ENCODE assay signal across 33 cellular contexts in the genomic region with DNA sequence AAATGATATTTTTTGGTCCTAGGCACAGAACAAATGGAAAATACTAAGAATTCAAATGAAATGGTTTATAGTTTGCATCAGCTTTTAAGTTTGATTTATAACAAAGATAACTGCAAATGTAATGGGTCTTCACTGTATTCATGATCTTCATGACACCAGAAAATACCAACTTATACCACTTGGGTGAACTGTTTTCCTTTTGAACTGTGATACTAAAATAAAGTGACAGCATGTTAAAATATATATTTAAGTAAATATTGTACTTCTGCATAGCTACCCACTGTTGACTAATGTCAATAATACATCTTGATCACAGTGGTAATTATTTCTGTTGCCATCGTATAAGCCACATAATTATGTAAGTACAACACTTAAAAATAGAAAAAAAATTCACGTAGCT.
"Had no signal": no experiment of that assay in that cellular context is flagged by ENCODE, and none has a peak within 500 bp of the region (broad histone marks: within the 10 kb centered on the region; RNA-seq: fewer than 3 reads in every experiment).

No MANE protein-coding gene starts in this region.

- H3K9me3 ChIP-seq: ascending aorta, breast epithelium, esophagus muscularis mucosa, gastrocnemius medialis, heart left ventricle had no signal

- H3K27ac ChIP-seq: ascending aorta, breast epithelium, cardiac muscle cell, coronary artery, dorsolateral prefrontal cortex, esophagus muscularis mucosa, foreskin keratinocyte, gastrocnemius medialis, heart left ventricle, VCaP had no signal

- H3K27me3 ChIP-seq: ascending aorta, breast epithelium, cardiac muscle cell, esophagus muscularis mucosa, foreskin keratinocyte, gastrocnemius medialis, heart left ventricle had no signal

- H3K4me1 ChIP-seq: ascending aorta, breast epithelium, foreskin keratinocyte, gastrocnemius medialis, heart left ventricle had no signal

- H3K4me1 Mint-ChIP-seq: activated CD4-positive, alpha-beta memory T cell treated with anti-CD3 and anti-CD28 coated beads, Interleukin-2, amount 10 ng/mL, durations not matched to agents 7 days and 5 days; activated CD4-positive, alpha-beta T cell treated with anti-CD3 and anti-CD28 coated beads, Interleukin-2, amount 10 ng/mL, durations not matched to agents 7 days and 5 days; activated naive CD4-positive, alpha-beta T cell treated with anti-CD3 and anti-CD28 coated beads, Interleukin-2, amount 10 ng/mL, durations not matched to agents 7 days and 5 days; activated naive CD8-positive, alpha-beta T cell treated with anti-CD3 and anti-CD28 coated beads, Interleukin-2, amount 10 ng/mL, durations not matched to agents 7 days and 5 days had no signal

- H3K4me3 ChIP-seq: ascending aorta, breast epithelium, cardiac muscle cell, coronary artery, dorsolateral prefrontal cortex, esophagus muscularis mucosa, gastrocnemius medialis, heart left ventricle had no signal

- H3K36me3 Mint-ChIP-seq: activated naive CD4-positive, alpha-beta T cell treated with anti-CD3 and anti-CD28 coated beads, Interleukin-2, amount 10 ng/mL, durations not matched to agents 7 days and 5 days; activated naive CD4-positive, alpha-beta T cell treated with anti-CD3 and anti-CD28 coated beads, Interleukin-2, amount 50 U/mL, for 72 hours; activated naive CD8-positive, alpha-beta T cell treated with anti-CD3 and anti-CD28 coated beads, Interleukin-2, amount 10 ng/mL, durations not matched to agents 7 days and 5 days; brain; WTC11 had no signal

- H3K36me3 ChIP-seq: ascending aorta, breast epithelium, cardiac muscle cell, esophagus muscularis mucosa, gastrocnemius medialis, heart left ventricle had no signal

- H3K27me3 Mint-ChIP-seq: activated CD4-positive, alpha-beta memory T cell treated with anti-CD3 and anti-CD28 coated beads, Interleukin-2, amount 10 ng/mL, durations not matched to agents 7 days and 5 days; activated CD4-positive, alpha-beta T cell treated with anti-CD3 and anti-CD28 coated beads, Interleukin-2, amount 10 ng/mL, durations not matched to agents 7 days and 5 days; activated naive CD4-positive, alpha-beta T cell treated with anti-CD3 and anti-CD28 coated beads, Interleukin-2, amount 10 ng/mL, durations not matched to agents 7 days and 5 days; activated naive CD8-positive, alpha-beta T cell treated with anti-CD3 and anti-CD28 coated beads, Interleukin-2, amount 10 ng/mL, durations not matched to agents 7 days and 5 days; activated T-cell treated with anti-CD3 and anti-CD28 coated beads, Interleukin-2, amount 50 U/mL, for 24 hours; brain; dendritic cell treated with granulocyte-macrophage colony-stimulating factor and Interleukin-4, amounts not matched to agents 40 ng/mL and 50 ng/mL, for 4 days had no signal

- H3K27ac Mint-ChIP-seq: activated CD4-positive, alpha-beta memory T cell treated with anti-CD3 and anti-CD28 coated beads, Interleukin-2, amount 10 ng/mL, durations not matched to agents 7 days and 5 days; activated CD4-positive, alpha-beta T cell treated with anti-CD3 and anti-CD28 coated beads, Interleukin-2, amount 10 ng/mL, durations not matched to agents 7 days and 5 days; activated naive CD4-positive, alpha-beta T cell treated with anti-CD3 and anti-CD28 coated beads, Interleukin-2, amount 10 ng/mL, durations not matched to agents 7 days and 5 days; activated naive CD4-positive, alpha-beta T cell treated with anti-CD3 and anti-CD28 coated beads, Interleukin-2, amount 50 U/mL, for 72 hours; activated naive CD8-positive, alpha-beta T cell treated with anti-CD3 and anti-CD28 coated beads, Interleukin-2, amount 10 ng/mL, durations not matched to agents 7 days and 5 days; activated T-cell treated with anti-CD3 and anti-CD28 coated beads, Interleukin-2, amount 50 U/mL, for 24 hours; activated T-cell treated with anti-CD3 and anti-CD28 coated beads, Interleukin-2, amount 50 U/mL, for 72 hours; brain; dendritic cell treated with granulocyte-macrophage colony-stimulating factor and Interleukin-4, amounts not matched to agents 40 ng/mL and 50 ng/mL, for 4 days; endodermal cell; WTC11 had no signal

- H3K4me3 Mint-ChIP-seq: activated CD4-positive, alpha-beta memory T cell treated with anti-CD3 and anti-CD28 coated beads, Interleukin-2, amount 10 ng/mL, durations not matched to agents 7 days and 5 days; activated CD4-positive, alpha-beta T cell treated with anti-CD3 and anti-CD28 coated beads, Interleukin-2, amount 10 ng/mL, durations not matched to agents 7 days and 5 days; activated naive CD4-positive, alpha-beta T cell treated with anti-CD3 and anti-CD28 coated beads, Interleukin-2, amount 10 ng/mL, durations not matched to agents 7 days and 5 days; activated naive CD8-positive, alpha-beta T cell treated with anti-CD3 and anti-CD28 coated beads, Interleukin-2, amount 10 ng/mL, durations not matched to agents 7 days and 5 days; activated T-cell treated with anti-CD3 and anti-CD28 coated beads, Interleukin-2, amount 50 U/mL, for 24 hours; activated T-cell treated with anti-CD3 and anti-CD28 coated beads, Interleukin-2, amount 50 U/mL, for 72 hours; brain; dendritic cell treated with granulocyte-macrophage colony-stimulating factor and Interleukin-4, amounts not matched to agents 40 ng/mL and 50 ng/mL, for 4 days; endodermal cell; WTC11 had no signal

- H3K9me3 Mint-ChIP-seq: activated naive CD4-positive, alpha-beta T cell treated with anti-CD3 and anti-CD28 coated beads, Interleukin-2, amount 10 ng/mL, durations not matched to agents 7 days and 5 days; endodermal cell; WTC11 had no signal

- DNase-seq: activated CD4-positive, alpha-beta memory T cell treated with anti-CD3 and anti-CD28 coated beads, Interleukin-2, amount 10 ng/mL, durations not matched to agents 7 days and 5 days; activated CD4-positive, alpha-beta T cell treated with anti-CD3 and anti-CD28 coated beads for 1 hour; activated CD4-positive, alpha-beta T cell treated with anti-CD3 and anti-CD28 coated beads for 4 hours; activated CD4-positive, alpha-beta T cell treated with anti-CD3 and anti-CD28 coated beads, Interleukin-2, amount 10 ng/mL, durations not matched to agents 7 days and 5 days; activated CD4-positive, alpha-beta T cell treated with anti-CD3 and anti-CD28 coated beads, Interleukin-2, amount 50 U/mL, for 4 hours; activated CD8-positive, alpha-beta memory T cell treated with anti-CD3 and anti-CD28 coated beads, Interleukin-2, amount 50 U/mL, for 48 hours; activated gamma-delta T cell; activated naive CD4-positive, alpha-beta T cell; activated naive CD4-positive, alpha-beta T cell treated with anti-CD3 and anti-CD28 coated beads, Interleukin-2, amount 10 ng/mL, durations not matched to agents 7 days and 5 days; activated naive CD8-positive, alpha-beta T cell treated with anti-CD3 and anti-CD28 coated beads, Interleukin-2, amount 10 ng/mL, durations not matched to agents 7 days and 5 days; activated T-cell treated with anti-CD3 and anti-CD28 coated beads for 4 hours; activated T-cell treated with anti-CD3 and anti-CD28 coated beads, Interleukin-2, amount 50 U/mL, for 24 hours; activated T-cell treated with anti-CD3 and anti-CD28 coated beads, Interleukin-2, amount 50 U/mL, for 72 hours; central memory CD4-positive, alpha-beta T cell; cerebellar nuclear complex; dorsolateral prefrontal cortex; effector memory CD4-positive, alpha-beta T cell; endodermal cell; foreskin keratinocyte; gastrocnemius medialis; glutamatergic neuron; heart left ventricle; T-helper 2 cell had no signal

- ATAC-seq: activated naive CD4-positive, alpha-beta T cell treated with anti-CD3 and anti-CD28 coated beads, Interleukin-2, amount 50 U/mL, for 72 hours; activated T-cell treated with anti-CD3 and anti-CD28 coated beads, Interleukin-2, amount 50 U/mL, for 72 hours; foreskin keratinocyte; gastrocnemius medialis; heart left ventricle; WTC11 had no signal
